In genomic region chr11:73376168-73376802, GRCh38 we compare ENCODE assay signal across 1 cellular context.
TF ChIP-seq lines count a peak whose summit lies in the region.

RELT (plus strand) TSS chr11:73376399; CDS start chr11:73389137, 12,738 bp downstream.

TF ChIP-seq in GM23338, 12 proteins besides CTCF, POLR2A, EP300 and RAD21 (continued from another document):
- TF ChIP-seq, protein P1, sequence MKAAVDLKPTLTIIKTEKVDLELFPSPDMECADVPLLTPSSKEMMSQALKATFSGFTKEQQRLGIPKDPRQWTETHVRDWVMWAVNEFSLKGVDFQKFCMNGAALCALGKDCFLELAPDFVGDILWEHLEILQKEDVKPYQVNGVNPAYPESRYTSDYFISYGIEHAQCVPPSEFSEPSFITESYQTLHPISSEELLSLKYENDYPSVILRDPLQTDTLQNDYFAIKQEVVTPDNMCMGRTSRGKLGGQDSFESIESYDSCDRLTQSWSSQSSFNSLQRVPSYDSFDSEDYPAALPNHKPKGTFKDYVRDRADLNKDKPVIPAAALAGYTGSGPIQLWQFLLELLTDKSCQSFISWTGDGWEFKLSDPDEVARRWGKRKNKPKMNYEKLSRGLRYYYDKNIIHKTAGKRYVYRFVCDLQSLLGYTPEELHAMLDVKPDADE (IDR thresholded peaks at IDR 0.05) = no peak
- TF ChIP-seq CREB1 (CRISPR knock-in tag; IDR thresholded peaks at IDR 0.05; ENCODE audit: low read depth) (peak; percentile 94), POLR2AphosphoS5 (IDR thresholded peaks at IDR 0.05; ENCODE audit: low read depth) (peak; percentile 84)
